ENCODE assay signal across 23 cellular contexts in genomic region chr9:116484483-116484776, GRCh38.
"Had no signal": no experiment of that assay in that cellular context is flagged by ENCODE, and none has a peak within 500 bp of the region (broad histone marks: within the 10 kb centered on the region; RNA-seq: fewer than 3 reads in every experiment).

No MANE protein-coding gene starts in this region.

- H3K27ac Mint-ChIP-seq: activated CD8-positive, alpha-beta T cell treated with anti-CD3 and anti-CD28 coated beads for 36 hours; activated naive CD4-positive, alpha-beta T cell treated with anti-CD3 and anti-CD28 coated beads, Interleukin-2, amount 10 ng/mL, durations not matched to agents 7 days and 5 days; activated naive CD8-positive, alpha-beta T cell treated with anti-CD3 and anti-CD28 coated beads for 36 hours; activated T-cell treated with anti-CD3 and anti-CD28 coated beads, Interleukin-2, amount 50 U/mL, for 72 hours; activated T-helper 2 cell treated with anti-CD3 and anti-CD28 coated beads, Interferon-gamma antibody, Interleukin-2, Interleukin-4, amounts not matched to agents 10 μg/mL and 5 μg/mL and 100 μg/mL, durations not matched to agents 14 hours and 24 hours and 36 hours had no signal

- DNase-seq: activated CD4-positive, alpha-beta T cell treated with anti-CD3 and anti-CD28 coated beads for 4 hours; activated CD8-positive, alpha-beta memory T cell treated with anti-CD3 and anti-CD28 coated beads, Interleukin-2, amount 50 U/mL, for 4 hours; activated CD8-positive, alpha-beta T cell treated with anti-CD3 and anti-CD28 coated beads for 36 hours; activated gamma-delta T cell treated with Interleukin-2 at 50 U/mL for 16 hours; activated naive CD4-positive, alpha-beta T cell treated with anti-CD3 and anti-CD28 coated beads, Interleukin-2, amount 10 ng/mL, durations not matched to agents 7 days and 5 days; activated naive CD8-positive, alpha-beta T cell treated with anti-CD3 and anti-CD28 coated beads for 36 hours; activated T-cell treated with anti-CD3 and anti-CD28 coated beads, Interleukin-2, amount 50 U/mL, for 72 hours; brain microvascular endothelial cell; Karpas-422; MM.1S; NCI-H1105 treated with DMSO at 0.1 percent for 48 hours; NCI-H1436 treated with DMSO at 0.1 percent for 48 hours; NCI-H187; NCI-H2081 treated with DMSO at 0.1 percent for 48 hours; NCI-H446; NCI-H524; PC-3; SHP77; SW 1271 had no signal

- H3K4me3 ChIP-seq: SJSA1 had no signal

- H3K36me3 ChIP-seq: brain microvascular endothelial cell, SJSA1 had no signal

- H3K27me3 Mint-ChIP-seq: activated CD8-positive, alpha-beta T cell treated with anti-CD3 and anti-CD28 coated beads for 36 hours; activated naive CD4-positive, alpha-beta T cell treated with anti-CD3 and anti-CD28 coated beads, Interleukin-2, amount 10 ng/mL, durations not matched to agents 7 days and 5 days; activated naive CD8-positive, alpha-beta T cell treated with anti-CD3 and anti-CD28 coated beads for 36 hours had no signal

- H3K36me3 Mint-ChIP-seq: activated naive CD4-positive, alpha-beta T cell treated with anti-CD3 and anti-CD28 coated beads, Interleukin-2, amount 10 ng/mL, durations not matched to agents 7 days and 5 days had no signal

- ATAC-seq: activated CD4-positive, CD25-positive, alpha-beta regulatory T cell treated with anti-CD3 and anti-CD28 coated beads, Interleukin-2, amount 50 U/mL, for 24 hours; activated CD8-positive, alpha-beta T cell treated with anti-CD3 and anti-CD28 coated beads for 36 hours; activated T-cell treated with anti-CD3 and anti-CD28 coated beads, Interleukin-2, amount 50 U/mL, for 72 hours; PC-3; SK-N-SH treated with all-trans-retinoic acid at 6 μM for 48 hours had no signal

- H3K4me1 Mint-ChIP-seq: activated naive CD4-positive, alpha-beta T cell treated with anti-CD3 and anti-CD28 coated beads, Interleukin-2, amount 10 ng/mL, durations not matched to agents 7 days and 5 days; activated naive CD8-positive, alpha-beta T cell treated with anti-CD3 and anti-CD28 coated beads for 36 hours had no signal

- H3K27me3 ChIP-seq: brain microvascular endothelial cell, SJSA1 had no signal

- H3K9me3 ChIP-seq: SJSA1 had no signal

- H3K4me3 Mint-ChIP-seq: activated CD8-positive, alpha-beta T cell treated with anti-CD3 and anti-CD28 coated beads for 36 hours; activated naive CD4-positive, alpha-beta T cell treated with anti-CD3 and anti-CD28 coated beads, Interleukin-2, amount 10 ng/mL, durations not matched to agents 7 days and 5 days; activated naive CD8-positive, alpha-beta T cell treated with anti-CD3 and anti-CD28 coated beads for 36 hours; activated T-cell treated with anti-CD3 and anti-CD28 coated beads, Interleukin-2, amount 50 U/mL, for 72 hours had no signal

- H3K27ac ChIP-seq: brain microvascular endothelial cell, SJSA1 had no signal
